9 cellular contexts compared by ENCODE assay signal in genomic region chr1:212967767-212968166, GRCh38. TPM values are rescaled to one million over a fixed set of nuclear protein-coding genes. Genes with fewer than 3 reads are reported as not detected.
A peak's percentile ranks its signal among the peaks of the same experiment; 100 is the strongest.
DNase-seq lines count a peak whose midpoint lies in the region; ATAC-seq, FAIRE-seq and TF ChIP-seq lines count a peak whose summit lies in the region.
"Had no signal": no experiment of that assay in that cellular context is flagged by ENCODE, and none has a peak within 500 bp of the region (broad histone marks: within the 10 kb centered on the region; RNA-seq: fewer than 3 reads in every experiment).

No MANE protein-coding gene starts in this region.

- no peak overlapping the region for H2AK5ac ChIP-seq in mesendoderm (ENCODE audit: low read length)

- in situ Hi-C loops in K562 (cut with MboI) = no loop called here

- ATAC-seq in GM21528 (IDR thresholded peaks at IDR 0.05; ENCODE audit: low FRiP score, unreplicated experiment) (peak; percentile 58), K562 (peak; percentile 97), GM18517 (IDR thresholded peaks at IDR 0.05; ENCODE audit: unreplicated experiment) (no peak)

- no peak overlapping the region for H2BK120ac ChIP-seq in mesendoderm (ENCODE audit: low read depth, low read length)

- H3K18ac ChIP-seq in mesendoderm (ENCODE audit: low read length) = no peak overlapping the region

- no peak overlapping the region for H3K23ac ChIP-seq in mesendoderm (ENCODE audit: low read length)

- no peak overlapping the region for H4K8ac ChIP-seq in mesendoderm (ENCODE audit: low read depth, low read length)

- H3K9ac ChIP-seq in K562 (ENCODE audit: insufficient read depth in 1 of 2, low read depth in 2 of 2, low read length in 2 of 2) = no peak overlapping the region
- H3K9ac ChIP-seq in mesendoderm (ENCODE audit: low read length) = no peak overlapping the region

- no peak for TF ChIP-seq EP300 in K562 (IDR thresholded peaks at IDR 0.05; ENCODE audit: low read length)

- no peaks in the 10 kb centered on the region for H3K79me2 ChIP-seq in K562 (ENCODE audit: control insufficient read depth, insufficient read depth, low read length)
- no peaks in the 10 kb centered on the region for H3K79me2 ChIP-seq in mesendoderm (ENCODE audit: control insufficient read depth, insufficient read depth, low read length)

- H3K4me2 ChIP-seq in K562 (ENCODE audit: insufficient read depth, low read length) (no peak overlapping the region), mesendoderm (ENCODE audit: low read length) (no peak overlapping the region)

- whole genome bisulfite sequencing in K562 (ENCODE audit: insufficient coverage, low coverage, missing lambda C conversion rate) = 4% methylated on average over 7 of the region's 7 CpGs
- no CpG with 5 or more reads among the region's 7 CpGs for WGBS in mesendoderm (ENCODE audit: extremely low coverage, insufficient coverage, low lambda C conversion rate)

- DNase-seq in DMS53 (lab: John Stamatoyannopoulos, UW) (peak; percentile 71), NB4 (ENCODE audit: low read depth) (peak; percentile 48), K562 (ENCODE audit: extremely low read depth in 1 of 4, low spot score in 3 of 4) (peak; percentile 73 to 84 (median 79)), mesendoderm (peak; percentile 96), NK-92 (lab: John Stamatoyannopoulos, UW; ENCODE audit: unreplicated experiment) (no peak), NCI-H2029 treated with DMSO at 0.1 percent for 48 hours (lab: John Stamatoyannopoulos, UW) (no peak)
- DNase-seq: naive thymus-derived CD8-positive, alpha-beta T cell had no signal

- H3K27me3 ChIP-seq in K562 (ENCODE audit: control insufficient read depth in 2 of 2, insufficient read depth in 2 of 2, low read length in 2 of 2) (peaks cover 61 to 76% of the 10 kb centered on the region in 2 experiments), mesendoderm (ENCODE audit: insufficient read depth, low read length, poor library complexity) (no peaks in the 10 kb centered on the region)

- TF ChIP-seq POLR2A in NB4 (IDR thresholded peaks at IDR 0.05; ENCODE audit: extremely low read depth, insufficient read length) (no peak), K562 (conservative IDR thresholded peaks at IDR 0.05) (no peak)

- H3K36me3 ChIP-seq in K562 (ENCODE audit: control insufficient read depth, insufficient read depth, low read length) = no peaks in the 10 kb centered on the region
- peaks cover 11% of the 10 kb centered on the region for H3K36me3 ChIP-seq in mesendoderm (ENCODE audit: control insufficient read depth, insufficient read depth, low read length)

- H3K4me1 ChIP-seq in K562 (replicated peaks in 1 of 2; ENCODE audit: control insufficient read depth in 2 of 2, insufficient read depth in 2 of 2, low read length in 2 of 2) (no peaks in the 10 kb centered on the region), mesendoderm (ENCODE audit: control insufficient read depth, low read depth, low read length) (peaks cover 6% of the 10 kb centered on the region)

- no peak overlapping the region; the same call in 1 of the 2 replicates for H2AFZ ChIP-seq in K562 (ENCODE audit: low read depth, low read length)

- BruUV-seq in K562 (replicated peaks; lab: Mats Ljungman, UMichigan) = no TSS peak

- H3K4ac ChIP-seq in mesendoderm (ENCODE audit: low read depth, low read length) = no peak overlapping the region

- H4K20me1 ChIP-seq in K562 (replicated peaks; ENCODE audit: control insufficient read depth, insufficient read depth, low read length) = peaks cover 8% of the 10 kb centered on the region

- H3K79me1 ChIP-seq in mesendoderm (ENCODE audit: low read length) = peaks cover 2% of the 10 kb centered on the region

- peaks cover 3% of the 10 kb centered on the region for H3K9me1 ChIP-seq in K562 (ENCODE audit: control insufficient read depth, insufficient read depth, low read length)

- no peak overlapping the region for H4K5ac ChIP-seq in mesendoderm (ENCODE audit: low read length)

- H2BK15ac ChIP-seq in mesendoderm (replicated peaks; ENCODE audit: low read depth) = no peak overlapping the region

- FAIRE-seq in K562 (lab: Jason Lieb, UNC) = peak; percentile 98

- no peak overlapping the region for H2BK5ac ChIP-seq in mesendoderm (ENCODE audit: low read length)

- no peak overlapping the region for H3K56ac ChIP-seq in mesendoderm (ENCODE audit: low read length)

- POLR2A ChIA-PET in K562 (lab: Yijun Ruan, JAX) = interaction anchor here (0.7 to 1.0 kb wide), 2 partner anchors 12 to 299 kb away, joined by 3 to 4 read pairs; no protein-coding TSS in a partner anchor

- H3K4me3 ChIP-seq in NB4 (ENCODE audit: low read depth, low read length) (no peak overlapping the region), K562 (no peak overlapping the region), mesendoderm (ENCODE audit: low read length) (no peak overlapping the region)

- no peaks in the 10 kb centered on the region for H3K9me3 ChIP-seq in K562 (replicated peaks; ENCODE audit: control insufficient read depth, insufficient read depth, low read depth, low read length)

- TF ChIP-seq RAD21 in K562 (CRISPR knock-in tag; conservative IDR thresholded peaks at IDR 0.05 in 1 of 2, IDR thresholded peaks at IDR 0.05 in 1 of 2) = peak in 1 of 2 experiments; percentile 55; a peak in 2 of 4 replicates

- intact Hi-C loops in K562 (cut with micrococcal nuclease) = no loop called here

- TF ChIP-seq CTCF in NB4 (IDR thresholded peaks at IDR 0.05; ENCODE audit: low read depth, low read length) (peak; percentile 67), K562 (IDR thresholded peaks at IDR 0.05 in 2 of 3, conservative IDR thresholded peaks at IDR 0.05 in 1 of 3; ENCODE audit: insufficient read depth in 2 of 3, low read depth in 1 of 3, low read length in 3 of 3) (peak; percentile 68 to 81 (median 81))

- H3K27ac ChIP-seq in K562 (ENCODE audit: extremely low read depth, low read depth, low read length) (no peak overlapping the region), mesendoderm (ENCODE audit: low read depth, low read length) (no peak overlapping the region)

- CTCF ChIA-PET in K562 (lab: Yijun Ruan, JAX; ENCODE audit: low intra/inter-chr PET ratio) = no interaction called here

TF ChIP-seq in K562, 482 proteins besides CTCF, POLR2A, EP300 and RAD21 (continues in another document):
- TF ChIP-seq BHLHE40 (IDR thresholded peaks at IDR 0.05; ENCODE audit: low read length) (no peak), KHSRP (IDR thresholded peaks at IDR 0.05) (no peak), KDM1A (IDR thresholded peaks at IDR 0.05) (peak; percentile 37 to 42; a peak in 2 of 4 replicates), HCFC1 (IDR thresholded peaks at IDR 0.05; ENCODE audit: low read depth, low read length) (no peak)

RNA-seq across cellular contexts. Expression of gene VASH2, which starts 17.4 kb away (rescaled TPM):
- total RNA-seq in K562 (2011; cell fraction: chromatin; rRNA removed; ENCODE audit: low replicate concordance) = 0.32 and 1.2 TPM in 2 replicates
- 0.66 TPM in 1 of 2 replicates, not detected in the other for total RNA-seq in K562 (2011; cell fraction: nucleolus; rRNA removed)
- 1.9 TPM in 1 of 2 replicates, not detected in the other for total RNA-seq in K562 (2011; cell fraction: nucleoplasm; rRNA removed)
- total RNA-seq in K562 (2014; rRNA removed) = 0.09 TPM in 1 of 2 replicates, not detected in the other
- total RNA-seq in K562 (2014; rRNA removed; fragmentation: Illumina TruSeq; extraction: Trizol) = 0.06 and 0.11 TPM in 2 replicates
- not detected in 2 replicates for total RNA-seq in K562 (2015; rRNA removed; fragmentation: Illumina TruSeq; extraction: Trizol)
- 0.13 and 0.40 TPM in 2 replicates for total RNA-seq in K562 (2021)
- polyA plus RNA-seq in K562 (2011; rRNA removed) = 0.03 and 0.07 TPM in 2 replicates
- not detected in 2 replicates for polyA plus RNA-seq in K562 (2011; cell fraction: cytosol; rRNA removed)
- polyA plus RNA-seq in K562 (2011; cell fraction: nucleus; rRNA removed) = 0.13 and 0.21 TPM in 2 replicates
- 0.12 and 0.48 TPM in 2 replicates for polyA plus RNA-seq in K562 (2012)
- 0.04 and 0.07 TPM in 2 replicates for polyA plus RNA-seq in K562 (2014; fragmentation: Illumina TruSeq; extraction: Trizol)
- under 1 TPM; 0.06 to 0.14 TPM for polyA plus RNA-seq in K562 (2014; fragmentation: Nextera tagmentation; extraction: Ambion mirVana)
- 0.05 and 0.11 TPM in 2 replicates for polyA plus RNA-seq in K562 (2014; rRNA removed)
- 0.11 TPM in 1 of 2 replicates, not detected in the other for polyA minus RNA-seq in K562 (2011; rRNA and poly(A)+ RNA removed)
- not detected in 2 replicates for polyA minus RNA-seq in K562 (2011; cell fraction: cytosol; rRNA and poly(A)+ RNA removed)
- polyA minus RNA-seq in K562 (2011; cell fraction: nucleus; rRNA and poly(A)+ RNA removed) = 0.11 and 0.27 TPM in 2 replicates
- 86.1 TPM for polyA plus RNA-seq in mesendoderm (2013, experiment 1 of 2)
- 89.3 TPM for polyA plus RNA-seq in mesendoderm (2013, experiment 2 of 2)
- total RNA-seq: naive thymus-derived CD8-positive, alpha-beta T cell had no signal

RNA-seq across cellular contexts. Expression of gene ANGEL2, which starts 47.9 kb away (rescaled TPM):
- total RNA-seq in K562 (2011; cell fraction: chromatin; rRNA removed; ENCODE audit: low replicate concordance) = 60.7 and 192 TPM in 2 replicates
- 31.0 and 45.0 TPM in 2 replicates for total RNA-seq in K562 (2011; cell fraction: nucleolus; rRNA removed)
- 76.8 and 89.8 TPM in 2 replicates for total RNA-seq in K562 (2011; cell fraction: nucleoplasm; rRNA removed)
- 29.3 and 29.9 TPM in 2 replicates for total RNA-seq in K562 (2014; rRNA removed)
- 30.1 and 32.8 TPM in 2 replicates for total RNA-seq in K562 (2014; rRNA removed; fragmentation: Illumina TruSeq; extraction: Trizol)
- 29.7 and 33.6 TPM in 2 replicates for total RNA-seq in K562 (2015; rRNA removed; fragmentation: Illumina TruSeq; extraction: Trizol)
- 26.2 and 27.1 TPM in 2 replicates for total RNA-seq in K562 (2021)
- polyA plus RNA-seq in K562 (2011; rRNA removed) = 30.8 and 34.6 TPM in 2 replicates
- 9.6 and 17.6 TPM in 2 replicates for polyA plus RNA-seq in K562 (2011; cell fraction: cytosol; rRNA removed)
- polyA plus RNA-seq in K562 (2011; cell fraction: nucleus; rRNA removed) = 35.0 and 44.6 TPM in 2 replicates
- polyA plus RNA-seq in K562 (2012) = 13.0 and 16.1 TPM in 2 replicates
- polyA plus RNA-seq in K562 (2014; fragmentation: Illumina TruSeq; extraction: Trizol) = 15.4 and 16.9 TPM in 2 replicates
- polyA plus RNA-seq in K562 (2014; fragmentation: Nextera tagmentation; extraction: Ambion mirVana) = 10 to 100 TPM in 1 of 2 experiments, 1 to 10 TPM in 1; 6.8 to 10.9 TPM
- 16.2 and 22.3 TPM in 2 replicates for polyA plus RNA-seq in K562 (2014; rRNA removed)
- polyA minus RNA-seq in K562 (2011; rRNA and poly(A)+ RNA removed) = 44.7 and 66.2 TPM in 2 replicates
- 15.6 and 22.8 TPM in 2 replicates for polyA minus RNA-seq in K562 (2011; cell fraction: cytosol; rRNA and poly(A)+ RNA removed)
- 45.0 and 63.1 TPM in 2 replicates for polyA minus RNA-seq in K562 (2011; cell fraction: nucleus; rRNA and poly(A)+ RNA removed)
- polyA plus RNA-seq in mesendoderm (2013, experiment 1 of 2) = 20.8 TPM
- 20.1 TPM for polyA plus RNA-seq in mesendoderm (2013, experiment 2 of 2)

Comparison
In these comparisons a context has a peak if more than half of its experiments do, and no peak if none do; other contexts are left out.
1. DNase-seq: peak in DMS53 (single experiment), NB4 (single experiment), K562 (4 of 4) and mesendoderm (single experiment); none in NK-92 (single experiment) and NCI-H2029 treated with DMSO at 0.1 percent for 48 hours (single experiment).